8 cellular contexts compared by ENCODE assay signal in genomic region chr1:53837924-53838653, GRCh38. TPM values are rescaled to one million over a fixed set of nuclear protein-coding genes. Genes with fewer than 3 reads are reported as not detected.
DNase-seq lines count a peak whose midpoint lies in the region; ATAC-seq and TF ChIP-seq lines count a peak whose summit lies in the region.

Gene NDC1, minus strand, starts transcription at chr1:53838296. Its CDS starts 35 bp downstream, at chr1:53838261.

- H3K27me3 Mint-ChIP-seq in activated CD4-positive, alpha-beta memory T cell treated with anti-CD3 and anti-CD28 coated beads for 36 hours, result peaks cover 2% of the 10 kb centered on the region

- peak; percentile 94 for DNase-seq in CD1c-positive myeloid dendritic cell (ENCODE audit: extremely low spot score)
- DNase-seq in NCI-H82 treated with DMSO at 0.1 percent for 48 hours (lab: John Stamatoyannopoulos, UW; ENCODE audit: unreplicated experiment), result peak; percentile 98
- DNase-seq in activated CD4-positive, alpha-beta memory T cell treated with anti-CD3 and anti-CD28 coated beads for 36 hours, result peak; percentile 91
- DNase-seq in dermis microvascular lymphatic vessel endothelial cell (ENCODE audit: low read depth in 2 of 2), result peak; percentile 91 to 97
- DNase-seq in stimulated activated CD4-positive, alpha-beta T cell treated with anti-CD3 and anti-CD28 coated beads, Interleukin-4, amount 100 ng/mL, for 24 hours, result peak; percentile 89

- peaks cover 0 to 1% (median 0%) of the 10 kb centered on the region in 4 donors for H3K36me3 ChIP-seq in liver (ENCODE audit: control insufficient read depth in 4 of 4, insufficient read depth in 3 of 4, low read depth in 1 of 4, low read length in 3 of 4)

- H3K9me3 Mint-ChIP-seq in activated CD4-positive, alpha-beta memory T cell treated with anti-CD3 and anti-CD28 coated beads for 36 hours, result peaks cover 8% of the 10 kb centered on the region

- CTCF ChIA-PET in activated CD4-positive, alpha-beta memory T cell treated with anti-CD3 and anti-CD28 coated beads for 36 hours (lab: Charles Lee), result interaction anchor here (0.7 to 1.2 kb wide), 5 partner anchors 110 to 651 kb away, joined by 3 read pairs; no protein-coding TSS in a partner anchor

- peaks cover 0 to 2% (median under 1%) of the 10 kb centered on the region in 4 donors for H3K9me3 ChIP-seq in liver (ENCODE audit: control insufficient read depth in 4 of 4, low read length in 3 of 4)

- peaks cover 23% of the 10 kb centered on the region for H3K4me1 Mint-ChIP-seq in activated CD4-positive, alpha-beta memory T cell treated with anti-CD3 and anti-CD28 coated beads for 36 hours (ENCODE audit: low read depth)

- peaks cover 0 to 15% (median 4%) of the 10 kb centered on the region in 4 donors for H3K4me1 ChIP-seq in liver (ENCODE audit: control insufficient read depth in 4 of 4, insufficient read depth in 4 of 4, low read length in 3 of 4)

- H3K4me3 Mint-ChIP-seq in activated CD4-positive, alpha-beta memory T cell treated with anti-CD3 and anti-CD28 coated beads for 36 hours, result peak within 1 kb of the TSS; percentile 90

- H3K36me3 Mint-ChIP-seq in activated CD4-positive, alpha-beta memory T cell treated with anti-CD3 and anti-CD28 coated beads for 36 hours, result peaks cover 9% of the 10 kb centered on the region

- intact Hi-C loops in activated CD4-positive, alpha-beta memory T cell treated with anti-CD3 and anti-CD28 coated beads for 36 hours (cut with micrococcal nuclease), result loop anchor here (1.0 to 5.0 kb wide), 5 partner anchors 51 to 641 kb away; partner anchors contain the start of genes CPT2, LRRC42, TCEANC2 and TMEM59

- no peaks in the 10 kb centered on the region for H3K27me3 ChIP-seq in liver (ENCODE audit: control insufficient read depth in 4 of 4, insufficient read depth in 4 of 4, low read length in 3 of 4)

- under 1% methylated on average over 59 of the region's 59 CpGs for WGBS in liver

- peak within 1 kb of the TSS; percentile 96 to 100 for H3K27ac ChIP-seq in liver (ENCODE audit: low read depth in 1 of 2, low read length in 2 of 2)

- H3K9ac ChIP-seq in liver (ENCODE audit: low read depth in 1 of 2, low read length in 2 of 2), result peak within 1 kb of the TSS; percentile 78 to 83

- peak within 1 kb of the TSS; percentile 96 for H3K27ac Mint-ChIP-seq in activated CD4-positive, alpha-beta memory T cell treated with anti-CD3 and anti-CD28 coated beads for 36 hours

- H3K4me3 ChIP-seq in liver (ENCODE audit: low read depth in 1 of 3, low read length in 3 of 3), result peak within 1 kb of the TSS; percentile 75 to 91 (median 82)

- TF ChIP-seq RAD21 in liver (IDR thresholded peaks at IDR 0.05), result peak; percentile 13 to 29

- peak; percentile 76 for ATAC-seq in GM19438 (IDR thresholded peaks at IDR 0.05; ENCODE audit: low read depth, unreplicated experiment)
- ATAC-seq in HG03575 (IDR thresholded peaks at IDR 0.05; ENCODE audit: extremely low read depth, insufficient number of reproducible peaks, low FRiP score, unreplicated experiment), result peak; percentile 54

- peak; percentile 8 for TF ChIP-seq CTCF in liver (IDR thresholded peaks at IDR 0.05; ENCODE audit: low read depth, low read length, missing input control)

- POLR2A ChIA-PET in activated CD4-positive, alpha-beta memory T cell treated with anti-CD3 and anti-CD28 coated beads for 36 hours (lab: Charles Lee), result interaction anchor here (1.6 to 1.8 kb wide), 2 partner anchors 108 to 215 kb away, joined by 6 to 8 read pairs; partner anchors contain the start of genes IFT25, LRRC42, TCEANC2 and TMEM59

TF ChIP-seq in liver, 16 proteins besides CTCF, POLR2A, EP300 and RAD21:
- peak; percentile 37 to 92 for TF ChIP-seq GABPA (IDR thresholded peaks at IDR 0.05 in 1 of 2, conservative IDR thresholded peaks at IDR 0.05 in 1 of 2)
- TF ChIP-seq SP1 (IDR thresholded peaks at IDR 0.05), result peak; percentile 92
- TF ChIP-seq YY1 (IDR thresholded peaks at IDR 0.05), result peak; percentile 85
- TF ChIP-seq, protein P1, sequence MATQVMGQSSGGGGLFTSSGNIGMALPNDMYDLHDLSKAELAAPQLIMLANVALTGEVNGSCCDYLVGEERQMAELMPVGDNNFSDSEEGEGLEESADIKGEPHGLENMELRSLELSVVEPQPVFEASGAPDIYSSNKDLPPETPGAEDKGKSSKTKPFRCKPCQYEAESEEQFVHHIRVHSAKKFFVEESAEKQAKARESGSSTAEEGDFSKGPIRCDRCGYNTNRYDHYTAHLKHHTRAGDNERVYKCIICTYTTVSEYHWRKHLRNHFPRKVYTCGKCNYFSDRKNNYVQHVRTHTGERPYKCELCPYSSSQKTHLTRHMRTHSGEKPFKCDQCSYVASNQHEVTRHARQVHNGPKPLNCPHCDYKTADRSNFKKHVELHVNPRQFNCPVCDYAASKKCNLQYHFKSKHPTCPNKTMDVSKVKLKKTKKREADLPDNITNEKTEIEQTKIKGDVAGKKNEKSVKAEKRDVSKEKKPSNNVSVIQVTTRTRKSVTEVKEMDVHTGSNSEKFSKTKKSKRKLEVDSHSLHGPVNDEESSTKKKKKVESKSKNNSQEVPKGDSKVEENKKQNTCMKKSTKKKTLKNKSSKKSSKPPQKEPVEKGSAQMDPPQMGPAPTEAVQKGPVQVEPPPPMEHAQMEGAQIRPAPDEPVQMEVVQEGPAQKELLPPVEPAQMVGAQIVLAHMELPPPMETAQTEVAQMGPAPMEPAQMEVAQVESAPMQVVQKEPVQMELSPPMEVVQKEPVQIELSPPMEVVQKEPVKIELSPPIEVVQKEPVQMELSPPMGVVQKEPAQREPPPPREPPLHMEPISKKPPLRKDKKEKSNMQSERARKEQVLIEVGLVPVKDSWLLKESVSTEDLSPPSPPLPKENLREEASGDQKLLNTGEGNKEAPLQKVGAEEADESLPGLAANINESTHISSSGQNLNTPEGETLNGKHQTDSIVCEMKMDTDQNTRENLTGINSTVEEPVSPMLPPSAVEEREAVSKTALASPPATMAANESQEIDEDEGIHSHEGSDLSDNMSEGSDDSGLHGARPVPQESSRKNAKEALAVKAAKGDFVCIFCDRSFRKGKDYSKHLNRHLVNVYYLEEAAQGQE (IDR thresholded peaks at IDR 0.05), result peak; percentile 70
- peak; percentile 95 for TF ChIP-seq MAX (IDR thresholded peaks at IDR 0.05)
- peak; percentile 46 for TF ChIP-seq TAF1 (conservative IDR thresholded peaks at IDR 0.05)
- peak; percentile 80 for TF ChIP-seq HNF4G (IDR thresholded peaks at IDR 0.05)
- TF ChIP-seq, protein P2, sequence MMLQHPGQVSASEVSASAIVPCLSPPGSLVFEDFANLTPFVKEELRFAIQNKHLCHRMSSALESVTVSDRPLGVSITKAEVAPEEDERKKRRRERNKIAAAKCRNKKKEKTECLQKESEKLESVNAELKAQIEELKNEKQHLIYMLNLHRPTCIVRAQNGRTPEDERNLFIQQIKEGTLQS (IDR thresholded peaks at IDR 0.05), result no peak
- peak; percentile 44 for TF ChIP-seq NR2F2 (IDR thresholded peaks at IDR 0.05)
- TF ChIP-seq JUND (IDR thresholded peaks at IDR 0.05), result peak in 1 of 2 donors; percentile 53
- TF ChIP-seq, protein P3, sequence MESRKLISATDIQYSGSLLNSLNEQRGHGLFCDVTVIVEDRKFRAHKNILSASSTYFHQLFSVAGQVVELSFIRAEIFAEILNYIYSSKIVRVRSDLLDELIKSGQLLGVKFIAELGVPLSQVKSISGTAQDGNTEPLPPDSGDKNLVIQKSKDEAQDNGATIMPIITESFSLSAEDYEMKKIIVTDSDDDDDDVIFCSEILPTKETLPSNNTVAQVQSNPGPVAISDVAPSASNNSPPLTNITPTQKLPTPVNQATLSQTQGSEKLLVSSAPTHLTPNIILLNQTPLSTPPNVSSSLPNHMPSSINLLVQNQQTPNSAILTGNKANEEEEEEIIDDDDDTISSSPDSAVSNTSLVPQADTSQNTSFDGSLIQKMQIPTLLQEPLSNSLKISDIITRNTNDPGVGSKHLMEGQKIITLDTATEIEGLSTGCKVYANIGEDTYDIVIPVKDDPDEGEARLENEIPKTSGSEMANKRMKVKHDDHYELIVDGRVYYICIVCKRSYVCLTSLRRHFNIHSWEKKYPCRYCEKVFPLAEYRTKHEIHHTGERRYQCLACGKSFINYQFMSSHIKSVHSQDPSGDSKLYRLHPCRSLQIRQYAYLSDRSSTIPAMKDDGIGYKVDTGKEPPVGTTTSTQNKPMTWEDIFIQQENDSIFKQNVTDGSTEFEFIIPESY (IDR thresholded peaks at IDR 0.05), result peak; percentile 90
- no peak for TF ChIP-seq EGR1 (IDR thresholded peaks at IDR 0.05; ENCODE audit: low read depth in 2 of 2)
- TF ChIP-seq FOXA1 (IDR thresholded peaks at IDR 0.05), result peak; percentile 36
- TF ChIP-seq HNF4A (conservative IDR thresholded peaks at IDR 0.05), result peak; percentile 93 to 98
- TF ChIP-seq RXRA (IDR thresholded peaks at IDR 0.05), result peak; percentile 72 to 78
- TF ChIP-seq FOXA2 (IDR thresholded peaks at IDR 0.05), result no peak

RNA-seq across cellular contexts. Expression of gene NDC1, which starts in this region (rescaled TPM):
- 10 to 100 TPM; 29.6 to 32.0 TPM for total RNA-seq in activated CD4-positive, alpha-beta memory T cell treated with anti-CD3 and anti-CD28 coated beads for 36 hours
- total RNA-seq in dermis microvascular lymphatic vessel endothelial cell, result 13.7 and 23.1 TPM in 2 replicates
- total RNA-seq in liver, result 10 to 100 TPM in 1 of 2 donors, 1 to 10 TPM in 1; 7.0 to 17.9 TPM
- polyA plus RNA-seq in liver, result 1 to 10 TPM; 2.2 to 4.6 TPM

Comparison
In these comparisons a context has a peak if more than half of its experiments do, and no peak if none do; other contexts are left out.
1. Peak in every context shown above with its lines: DNase-seq, ATAC-seq, H3K4me3 ChIP-seq and H3K27ac ChIP-seq.